In genomic region chr4:1644906-1645657, GRCh38 we compare ENCODE assay signal across 10 cellular contexts. TPM values are rescaled to one million over a fixed set of nuclear protein-coding genes. Genes with fewer than 3 reads are reported as not detected.
A peak's percentile ranks its signal among the peaks of the same experiment; 100 is the strongest.
DNase-seq lines count a peak whose midpoint lies in the region; ATAC-seq and TF ChIP-seq lines count a peak whose summit lies in the region.
"Had no signal": no experiment of that assay in that cellular context is flagged by ENCODE, and none has a peak within 500 bp of the region (broad histone marks: within the 10 kb centered on the region; RNA-seq: fewer than 3 reads in every experiment).

No MANE protein-coding gene starts in this region.

- in situ Hi-C loops in brain microvascular endothelial cell (cut with HindIII; ENCODE audit: low pct_ligation_motif_present, low sequenced_read_pairs), result no loop called here

- H3K36me3 Mint-ChIP-seq in GM23338 (ENCODE audit: low read depth), result peaks cover 1% of the 10 kb centered on the region; the same call in 2 of the 3 replicates
- H3K36me3 Mint-ChIP-seq in T-cell, result no peaks in the 10 kb centered on the region

- H3K4me1 Mint-ChIP-seq in GM23338 (peaks cover 8% of the 10 kb centered on the region), T-cell (peaks cover 4 to 8% (median 4%) of the 10 kb centered on the region in 3 donors)

- POLR2A ChIA-PET in T-cell (lab: Charles Lee), result no interaction called here

- no peak overlapping the region for H3K4me2 ChIP-seq in GM23338

- TF ChIP-seq CTCF in GM23338 (conservative IDR thresholded peaks at IDR 0.05; ENCODE audit: low read depth in 2 of 2) (no peak), brain microvascular endothelial cell (IDR thresholded peaks at IDR 0.05; ENCODE audit: low read depth, low read length, missing control alignments) (no peak)

- H3K27ac Mint-ChIP-seq in GM23338 (no peak overlapping the region), T-cell (no peak overlapping the region)
- H3K27ac Mint-ChIP-seq: effector memory CD8-positive, alpha-beta T cell; progenitor cell of endocrine pancreas had no signal

- H4K20me1 ChIP-seq in GM23338 (replicated peaks; ENCODE audit: insufficient read depth), result no peaks in the 10 kb centered on the region

- peak; percentile 47 for DNase-seq in GM23338 (ENCODE audit: low spot score)
- peak; percentile 7 for DNase-seq in brain microvascular endothelial cell
- peak in 49 of 51 donors; percentile 9 to 94 (median 72) for DNase-seq in hypothalamus (lab: John Stamatoyannopoulos, UW)
- no peak for DNase-seq in SW 1271 (lab: John Stamatoyannopoulos, UW)
- no peak for DNase-seq in Kasumi-1 (lab: John Stamatoyannopoulos, UW)
- DNase-seq in activated CD8-positive, alpha-beta memory T cell treated with anti-CD3 and anti-CD28 coated beads for 24 hours, result no peak
- DNase-seq in T-cell, result no peak
- DNase-seq: effector memory CD8-positive, alpha-beta T cell had no signal

- ATAC-seq in GM23338, result peak; percentile 82
- ATAC-seq in T-cell (replicated peaks in 1 of 4), result no peak
- ATAC-seq: effector memory CD8-positive, alpha-beta T cell had no signal

- CTCF ChIA-PET in T-cell (lab: Charles Lee), result no interaction called here

- H3K4me3 Mint-ChIP-seq in GM23338 (peak overlapping the region; percentile 42; the same call in 1 of the 3 replicates), T-cell (no peak overlapping the region)
- H3K4me3 Mint-ChIP-seq: effector memory CD8-positive, alpha-beta T cell had no signal

- no peaks in the 10 kb centered on the region for H3K36me3 ChIP-seq in GM23338 (ENCODE audit: insufficient read depth)
- H3K36me3 ChIP-seq in brain microvascular endothelial cell (replicated peaks), result no peaks in the 10 kb centered on the region
- no peaks in the 10 kb centered on the region for H3K36me3 ChIP-seq in rectal smooth muscle tissue (ENCODE audit: control insufficient read depth, insufficient read depth, low read length)

- H3K27ac ChIP-seq in GM23338 (ENCODE audit: low read depth) (no peak overlapping the region), brain microvascular endothelial cell (no peak overlapping the region), rectal smooth muscle tissue (ENCODE audit: low read depth, low read length) (peak overlapping the region; percentile 90)

- no peaks in the 10 kb centered on the region for H3K27me3 ChIP-seq in GM23338 (ENCODE audit: insufficient read depth)
- no peaks in the 10 kb centered on the region for H3K27me3 ChIP-seq in brain microvascular endothelial cell (replicated peaks)
- no peaks in the 10 kb centered on the region for H3K27me3 ChIP-seq in rectal smooth muscle tissue (ENCODE audit: control insufficient read depth, insufficient read depth, low read length)

- no peaks in the 10 kb centered on the region for H3K4me1 ChIP-seq in GM23338 (ENCODE audit: insufficient read depth)
- H3K4me1 ChIP-seq in rectal smooth muscle tissue (ENCODE audit: control insufficient read depth, insufficient read depth, low read length), result peaks cover 15% of the 10 kb centered on the region

- H3K79me2 ChIP-seq in GM23338 (replicated peaks; ENCODE audit: insufficient read depth), result no peaks in the 10 kb centered on the region

- no peaks in the 10 kb centered on the region for H3K9me2 ChIP-seq in GM23338 (ENCODE audit: insufficient read depth)

- H3K9ac ChIP-seq in rectal smooth muscle tissue (ENCODE audit: low read length), result no peak overlapping the region

- H3K9me3 Mint-ChIP-seq in GM23338 (peaks cover under 1% of the 10 kb centered on the region; the same call in 1 of the 3 replicates), T-cell (no peaks in the 10 kb centered on the region)
- H3K9me3 Mint-ChIP-seq: effector memory CD8-positive, alpha-beta T cell had no signal

- peak overlapping the region; percentile 66 for H2AFZ ChIP-seq in GM23338

- peaks cover 9% of the 10 kb centered on the region for H3K27me3 Mint-ChIP-seq in GM23338 (ENCODE audit: insufficient read depth, low read depth, poor library complexity)
- no peaks in the 10 kb centered on the region for H3K27me3 Mint-ChIP-seq in T-cell
- H3K27me3 Mint-ChIP-seq: effector memory CD8-positive, alpha-beta T cell; progenitor cell of endocrine pancreas had no signal

- H3K4me3 ChIP-seq in GM23338 (no peak overlapping the region), brain microvascular endothelial cell (ENCODE audit: low read depth, low read length) (peak overlapping the region; percentile 9), rectal smooth muscle tissue (ENCODE audit: low read length) (peak overlapping the region; percentile 19)

- no peaks in the 10 kb centered on the region for H3F3A ChIP-seq in GM23338 (replicated peaks; ENCODE audit: low read depth)

TF ChIP-seq in GM23338, 12 proteins besides CTCF, POLR2A, EP300 and RAD21:
- TF ChIP-seq EZH2phosphoT487 (IDR thresholded peaks at IDR 0.05; ENCODE audit: unreplicated experiment), result no peak
- TF ChIP-seq CREB1 (CRISPR knock-in tag; IDR thresholded peaks at IDR 0.05; ENCODE audit: low read depth), result no peak

RNA-seq across cellular contexts. Expression of gene FAM53A, which starts 39.0 kb away (rescaled TPM):
- 1.6 and 3.1 TPM in 2 replicates for total RNA-seq in GM23338 (2014; rRNA removed; shearing (Covaris generic))
- polyA plus RNA-seq in GM23338 (2016; fragmentation: Nextera tagmentation; extraction: Ambion mirVana), result 1.1 and 1.4 TPM in 2 replicates
- total RNA-seq in T-cell, result 1 to 10 TPM; 1.4 to 3.0 (median 1.9) TPM

Comparison
In these comparisons a context has a peak if more than half of its experiments do, and no peak if none do; other contexts are left out.
1. DNase-seq: peak in GM23338 (single experiment), brain microvascular endothelial cell (single experiment) and hypothalamus (49 of 51); none in SW 1271 (0 of 2), Kasumi-1 (0 of 2), activated CD8-positive, alpha-beta memory T cell treated with anti-CD3 and anti-CD28 coated beads for 24 hours (single experiment) and T-cell (0 of 34).